29 cellular contexts compared by ENCODE assay signal in the genomic region with DNA sequence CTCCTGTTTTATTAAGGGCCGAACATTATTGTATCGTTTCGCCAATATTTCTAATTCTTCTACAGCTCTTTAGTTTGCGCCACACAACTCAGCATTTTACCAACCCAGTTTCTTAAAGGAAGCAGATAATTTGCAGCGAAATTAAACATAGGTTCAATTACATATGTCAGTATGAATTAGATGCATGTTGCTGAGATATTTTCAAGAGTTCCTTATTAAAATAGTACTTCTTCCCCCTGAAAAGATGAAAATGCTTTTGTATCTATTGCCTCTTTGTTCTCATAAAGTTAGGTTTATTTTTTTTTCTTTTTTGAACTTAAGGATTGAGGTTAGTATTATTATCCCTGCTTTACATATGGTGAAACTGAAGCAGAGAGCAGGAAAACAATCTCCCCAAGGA.
"Had no signal": no experiment of that assay in that cellular context is flagged by ENCODE, and none has a peak within 500 bp of the region (broad histone marks: within the 10 kb centered on the region; RNA-seq: fewer than 3 reads in every experiment).

No MANE protein-coding gene starts in this region.

- H3K27ac Mint-ChIP-seq: activated B cell treated with CpG ODN at 0.5 μM for 24 hours; activated CD4-positive, alpha-beta memory T cell treated with anti-CD3 and anti-CD28 coated beads for 36 hours; activated naive CD8-positive, alpha-beta T cell; activated T-helper 17 cell treated with anti-CD3 and anti-CD28 coated beads, Interleukin-2, amount 50 U/mL, for 72 hours; T-helper 17 cell; T-helper 2 cell treated with Interferon-gamma antibody and Interleukin-4, amounts not matched to agents 5 μg/mL and 100 μg/mL, for 36 hours had no signal

- H3K36me3 Mint-ChIP-seq: activated CD4-positive, alpha-beta memory T cell treated with anti-CD3 and anti-CD28 coated beads for 36 hours; activated naive CD8-positive, alpha-beta T cell had no signal

- H3K27me3 ChIP-seq: adrenal gland, body of pancreas, esophagus squamous epithelium, gastroesophageal sphincter had no signal

- H3K27ac ChIP-seq: adrenal gland, body of pancreas, epithelial cell of prostate, esophagus squamous epithelium, gastroesophageal sphincter, WERI-Rb-1 had no signal

- H3K36me3 ChIP-seq: adrenal gland, esophagus squamous epithelium, gastroesophageal sphincter, WERI-Rb-1 had no signal

- H3K9me3 ChIP-seq: adrenal gland, body of pancreas, esophagus squamous epithelium, gastroesophageal sphincter had no signal

- DNase-seq: activated B cell treated with CpG ODN at 0.5 μM for 24 hours; activated CD4-positive, alpha-beta memory T cell treated with anti-CD3 and anti-CD28 coated beads for 36 hours; activated CD4-positive, alpha-beta T cell treated with anti-CD3 and anti-CD28 coated beads for 48 hours; activated CD4-positive, alpha-beta T cell treated with anti-CD3 and anti-CD28 coated beads, Interleukin-2, amount 50 U/mL, for 1 hour; activated effector memory CD4-positive, alpha-beta T cell treated with Interleukin-2 at 50 U/mL for 16 hours; activated gamma-delta T cell treated with Interleukin-2 at 50 U/mL for 16 hours; activated naive CD4-positive, alpha-beta T cell treated with anti-CD3 and anti-CD28 coated beads, Interleukin-2, amount 50 U/mL, for 16 hours; activated naive CD4-positive, alpha-beta T cell treated with Interleukin-2 at 50 U/mL for 16 hours; activated T-cell treated with anti-CD3 and anti-CD28 coated beads, Interleukin-2, amount 50 U/mL, for 4 hours; adrenal gland; amygdala; aorta; body of pancreas; caudate nucleus; cortex of kidney; dermis blood vessel endothelial cell; effector CD4-positive, alpha-beta T cell; esophagus squamous epithelium; foreskin melanocyte; T-helper 1 cell; T-helper 17 cell; T1000; WERI-Rb-1 had no signal

- H3K4me1 ChIP-seq: adrenal gland, body of pancreas, esophagus squamous epithelium had no signal

- H3K27me3 Mint-ChIP-seq: activated B cell treated with CpG ODN at 0.5 μM for 24 hours; activated CD4-positive, alpha-beta memory T cell treated with anti-CD3 and anti-CD28 coated beads for 36 hours; activated naive CD8-positive, alpha-beta T cell; activated T-helper 17 cell treated with anti-CD3 and anti-CD28 coated beads, Interleukin-2, amount 50 U/mL, for 72 hours; T-helper 17 cell had no signal

- H3K4me3 Mint-ChIP-seq: activated B cell treated with CpG ODN at 0.5 μM for 24 hours; activated CD4-positive, alpha-beta memory T cell treated with anti-CD3 and anti-CD28 coated beads for 36 hours; activated naive CD8-positive, alpha-beta T cell; activated T-cell treated with anti-CD3 and anti-CD28 coated beads, Interleukin-2, amount 50 U/mL, for 4 hours; activated T-helper 17 cell treated with anti-CD3 and anti-CD28 coated beads, Interleukin-2, amount 50 U/mL, for 72 hours; T-helper 17 cell; T-helper 2 cell treated with Interferon-gamma antibody and Interleukin-4, amounts not matched to agents 5 μg/mL and 100 μg/mL, for 36 hours had no signal

- H3K4me1 Mint-ChIP-seq: activated B cell treated with CpG ODN at 0.5 μM for 24 hours; activated T-helper 17 cell treated with anti-CD3 and anti-CD28 coated beads, Interleukin-2, amount 50 U/mL, for 72 hours had no signal

- ATAC-seq: activated CD4-positive, CD25-positive, alpha-beta regulatory T cell treated with anti-CD3 and anti-CD28 coated beads, Interleukin-2, amount 50 U/mL, for 24 hours; activated T-cell treated with anti-CD3 and anti-CD28 coated beads, Interleukin-2, amount 50 U/mL, for 4 hours; activated T-helper 17 cell treated with anti-CD3 and anti-CD28 coated beads, Interleukin-2, amount 50 U/mL, for 72 hours; body of pancreas; gastroesophageal sphincter; T-helper 17 cell had no signal

- H3K4me3 ChIP-seq: adrenal gland, body of pancreas, esophagus squamous epithelium, gastroesophageal sphincter had no signal

- H3K9me3 Mint-ChIP-seq: activated B cell treated with CpG ODN at 0.5 μM for 24 hours; activated CD4-positive, alpha-beta memory T cell treated with anti-CD3 and anti-CD28 coated beads for 36 hours; activated T-cell treated with anti-CD3 and anti-CD28 coated beads, Interleukin-2, amount 50 U/mL, for 4 hours; activated T-helper 17 cell treated with anti-CD3 and anti-CD28 coated beads, Interleukin-2, amount 50 U/mL, for 72 hours had no signal
